11 cellular contexts compared by ENCODE assay signal in the genomic region with DNA sequence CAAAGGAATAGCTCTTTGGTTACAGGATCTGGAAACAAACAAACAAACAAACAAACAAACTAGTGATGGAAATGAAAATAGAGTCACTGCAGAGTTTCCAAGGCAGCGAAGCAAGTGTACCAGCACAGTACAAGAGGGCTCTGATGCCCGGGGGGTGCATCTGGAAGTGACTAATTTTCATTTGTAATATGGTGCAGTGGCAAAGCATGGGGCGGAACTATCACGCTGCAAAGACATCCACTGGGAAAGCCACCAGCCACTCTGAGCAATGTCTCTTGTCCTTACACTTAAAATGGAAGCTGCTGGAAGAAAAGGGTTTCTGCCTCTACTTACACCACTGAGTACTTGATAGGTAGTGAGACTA. TPM values are rescaled to one million over a fixed set of nuclear protein-coding genes. Genes with fewer than 3 reads are reported as not detected.
DNase-seq lines count a peak whose midpoint lies in the region; ATAC-seq and TF ChIP-seq lines count a peak whose summit lies in the region.
"Had no signal": no experiment of that assay in that cellular context is flagged by ENCODE, and none has a peak within 500 bp of the region (broad histone marks: within the 10 kb centered on the region; RNA-seq: fewer than 3 reads in every experiment).

No MANE protein-coding gene starts in this region.

- no peak; the same call in 2 of the 3 replicates for ATAC-seq in RWPE2 (ENCODE audit: low read depth)
- ATAC-seq: Panc1 had no signal

- H3K4me1 Mint-ChIP-seq in endodermal cell (peaks cover 62% of the 10 kb centered on the region), progenitor cell of endocrine pancreas (ENCODE audit: low read depth) (peaks cover 67% of the 10 kb centered on the region)

- H3K4me1 ChIP-seq in RWPE2 (ENCODE audit: insufficient read depth, poor library complexity, severe bottlenecking) (peaks cover 10% of the 10 kb centered on the region), endodermal cell (ENCODE audit: control insufficient read depth, insufficient read depth, low read length) (peaks cover 15% of the 10 kb centered on the region), Peyer's patch (peaks cover 0 to 57% (median 14%) of the 10 kb centered on the region in 4 donors)

- no peak for TF ChIP-seq POLR2A in Peyer's patch (IDR thresholded peaks at IDR 0.05)

- peak overlapping the region; percentile 49 for H3K27ac ChIP-seq in RWPE2 (ENCODE audit: poor library complexity, severe bottlenecking)
- H3K27ac ChIP-seq in endodermal cell (ENCODE audit: low read depth, low read length): no peak overlapping the region
- H3K27ac ChIP-seq in Peyer's patch: peak overlapping the region in 1 of 4 donors; percentile 72
- H3K27ac ChIP-seq in WERI-Rb-1: no peak overlapping the region

- H3K9me3 Mint-ChIP-seq in endodermal cell: no peaks in the 10 kb centered on the region
- no peaks in the 10 kb centered on the region for H3K9me3 Mint-ChIP-seq in progenitor cell of endocrine pancreas (ENCODE audit: low read depth)

- H3K9ac ChIP-seq in endodermal cell (ENCODE audit: extremely low read depth, low read length, poor library complexity, severe bottlenecking): no peak overlapping the region

- H3K27me3 Mint-ChIP-seq in endodermal cell (ENCODE audit: insufficient read depth) (no peaks in the 10 kb centered on the region), progenitor cell of endocrine pancreas (peaks cover 6% of the 10 kb centered on the region)

- H3K9me3 ChIP-seq in RWPE2 (ENCODE audit: severe bottlenecking) (no peaks in the 10 kb centered on the region), endodermal cell (ENCODE audit: control insufficient read depth, low read length) (no peaks in the 10 kb centered on the region), Peyer's patch (no peaks in the 10 kb centered on the region), WERI-Rb-1 (ENCODE audit: severe bottlenecking) (no peaks in the 10 kb centered on the region)

- DNase-seq in GM12865 (ENCODE audit: low read depth): peak; percentile 18
- no peak for DNase-seq in RWPE2 (ENCODE audit: low spot score)
- no peak for DNase-seq in endodermal cell
- DNase-seq in progenitor cell of endocrine pancreas (ENCODE audit: low spot score, unreplicated experiment): no peak
- no peak for DNase-seq in dedifferentiated amniotic fluid mesenchymal stem cell (ENCODE audit: extremely low spot score)
- no peak for DNase-seq in stimulated activated CD4-positive, alpha-beta T cell treated with anti-CD3 and anti-CD28 coated beads, Interleukin-12 subunit alpha, Interleukin-12 subunit beta, amount 100 ng/mL, for 4 hours
- DNase-seq in Peyer's patch: no peak
- DNase-seq in WERI-Rb-1: no peak
- DNase-seq: NCI-H2081 treated with DMSO at 0.1 percent for 48 hours, substantia nigra had no signal

- H3K4me3 Mint-ChIP-seq in endodermal cell (no peak overlapping the region), progenitor cell of endocrine pancreas (ENCODE audit: low read depth) (no peak overlapping the region)

- H3K27ac Mint-ChIP-seq in endodermal cell: peak overlapping the region; percentile 11
- peak overlapping the region; percentile 89 for H3K27ac Mint-ChIP-seq in progenitor cell of endocrine pancreas

- no peak overlapping the region for H3K4me3 ChIP-seq in GM12865 (ENCODE audit: low read depth, low read length)
- no peak overlapping the region for H3K4me3 ChIP-seq in RWPE2 (ENCODE audit: severe bottlenecking)
- H3K4me3 ChIP-seq in endodermal cell (ENCODE audit: low read length): no peak overlapping the region
- no peak overlapping the region for H3K4me3 ChIP-seq in Peyer's patch
- no peak overlapping the region for H3K4me3 ChIP-seq in WERI-Rb-1 (ENCODE audit: low read depth, low read length)

- H3K36me3 ChIP-seq in RWPE2 (ENCODE audit: low read depth) (no peaks in the 10 kb centered on the region), endodermal cell (ENCODE audit: control insufficient read depth, insufficient read depth, low read length) (no peaks in the 10 kb centered on the region), Peyer's patch (no peaks in the 10 kb centered on the region), WERI-Rb-1 (no peaks in the 10 kb centered on the region)

- H3K27me3 ChIP-seq in RWPE2 (ENCODE audit: insufficient read depth, poor library complexity, severe bottlenecking) (no peaks in the 10 kb centered on the region), endodermal cell (ENCODE audit: control insufficient read depth, insufficient read depth, low read length, poor library complexity, severe bottlenecking) (no peaks in the 10 kb centered on the region), Peyer's patch (no peaks in the 10 kb centered on the region), WERI-Rb-1 (ENCODE audit: insufficient read depth, low read depth, severe bottlenecking) (no peaks in the 10 kb centered on the region)

- TF ChIP-seq CTCF in GM12865 (IDR thresholded peaks at IDR 0.05; ENCODE audit: insufficient read depth, low read depth, low read length, missing control alignments): no peak
- TF ChIP-seq CTCF in RWPE2 (IDR thresholded peaks at IDR 0.05; ENCODE audit: poor library complexity, severe bottlenecking): no peak
- TF ChIP-seq CTCF in endodermal cell (conservative IDR thresholded peaks at IDR 0.05): no peak
- TF ChIP-seq CTCF in progenitor cell of endocrine pancreas (IDR thresholded peaks at IDR 0.05; ENCODE audit: unreplicated experiment): no peak
- TF ChIP-seq CTCF in Peyer's patch (IDR thresholded peaks at IDR 0.05): no peak
- no peak for TF ChIP-seq CTCF in WERI-Rb-1 (IDR thresholded peaks at IDR 0.05; ENCODE audit: low read depth, low read length)

- H3K36me3 Mint-ChIP-seq in endodermal cell (ENCODE audit: low read depth): no peaks in the 10 kb centered on the region
- no peaks in the 10 kb centered on the region for H3K36me3 Mint-ChIP-seq in progenitor cell of endocrine pancreas (ENCODE audit: insufficient read depth)

- 82 to 93% methylated on average over 2 to 4 of the region's 4 CpGs for WGBS in endodermal cell (ENCODE audit: insufficient coverage in 1 of 2, insufficient read length in 1 of 2), 2 experiments

RNA-seq across cellular contexts. Expression of gene NEDD9, which starts 44.4 kb away (rescaled TPM):
- total RNA-seq in endodermal cell (1 to 10 TPM; 1.7 to 7.4 TPM), progenitor cell of endocrine pancreas (13.6 and 14.1 TPM in 2 replicates), Peyer's patch (10 to 100 TPM; 63.9 to 97.0 (median 87.5) TPM)
- polyA plus RNA-seq in endodermal cell (2013, experiment 1 of 2): 24.6 TPM
- polyA plus RNA-seq in endodermal cell (2013, experiment 2 of 2): 26.5 TPM
